8 cellular contexts compared by ENCODE assay signal in genomic region chr9:134325096-134325812, GRCh38. TPM values are rescaled to one million over a fixed set of nuclear protein-coding genes. Genes with fewer than 3 reads are reported as not detected.
A peak's percentile ranks its signal among the peaks of the same experiment; 100 is the strongest.
DNase-seq lines count a peak whose midpoint lies in the region; ATAC-seq, FAIRE-seq and TF ChIP-seq lines count a peak whose summit lies in the region.

No MANE protein-coding gene starts in this region.

- H3K36me3 ChIP-seq in bronchial epithelial cell (ENCODE audit: control insufficient read depth, insufficient read depth, low read length): peaks cover 1% of the 10 kb centered on the region

- DNase-seq in ELF-1 (ENCODE audit: low read depth, low spot score) (peak; percentile 73), OCI-M1 (lab: John Stamatoyannopoulos, UW) (peak; percentile 45), bronchial epithelial cell (ENCODE audit: low read depth) (peak; percentile 44), kidney tubule cell (ENCODE audit: low spot score) (peak; percentile 65), globus pallidus (ENCODE audit: low spot score) (no peak)
- DNase-seq in stimulated activated naive CD8-positive, alpha-beta T cell treated with anti-CD3 and anti-CD28 coated beads, Interleukin-15, Interleukin-2, amounts not matched to agents 100 U/mL and 50 U/mL, for 24 hours: peak; percentile 22

- no peak for FAIRE-seq in bronchial epithelial cell (lab: Jason Lieb, UNC)

- H3K27me3 ChIP-seq in bronchial epithelial cell (ENCODE audit: control insufficient read depth, insufficient read depth, low read length): no peaks in the 10 kb centered on the region

- no peak for ATAC-seq in stimulated activated naive CD8-positive, alpha-beta T cell treated with anti-CD3 and anti-CD28 coated beads, Interleukin-15, Interleukin-2, amounts not matched to agents 100 U/mL and 50 U/mL, for 24 hours
- ATAC-seq in HG03095 (IDR thresholded peaks at IDR 0.05; ENCODE audit: unreplicated experiment): no peak
- no peak for ATAC-seq in HG03457 (IDR thresholded peaks at IDR 0.05; ENCODE audit: unreplicated experiment)

- peak overlapping the region; percentile 67 for H3K4me3 ChIP-seq in bronchial epithelial cell (ENCODE audit: low read depth, low read length)

- no peak for TF ChIP-seq CTCF in bronchial epithelial cell (IDR thresholded peaks at IDR 0.05; ENCODE audit: insufficient read depth, low read length, severe bottlenecking)

RNA-seq across cellular contexts. Expression of gene RXRA, which starts 1.0 kb away (rescaled TPM):
- total RNA-seq in bronchial epithelial cell: 16.8 and 21.3 TPM in 2 replicates
